ENCODE assay signal across 11 cellular contexts in the genomic region with DNA sequence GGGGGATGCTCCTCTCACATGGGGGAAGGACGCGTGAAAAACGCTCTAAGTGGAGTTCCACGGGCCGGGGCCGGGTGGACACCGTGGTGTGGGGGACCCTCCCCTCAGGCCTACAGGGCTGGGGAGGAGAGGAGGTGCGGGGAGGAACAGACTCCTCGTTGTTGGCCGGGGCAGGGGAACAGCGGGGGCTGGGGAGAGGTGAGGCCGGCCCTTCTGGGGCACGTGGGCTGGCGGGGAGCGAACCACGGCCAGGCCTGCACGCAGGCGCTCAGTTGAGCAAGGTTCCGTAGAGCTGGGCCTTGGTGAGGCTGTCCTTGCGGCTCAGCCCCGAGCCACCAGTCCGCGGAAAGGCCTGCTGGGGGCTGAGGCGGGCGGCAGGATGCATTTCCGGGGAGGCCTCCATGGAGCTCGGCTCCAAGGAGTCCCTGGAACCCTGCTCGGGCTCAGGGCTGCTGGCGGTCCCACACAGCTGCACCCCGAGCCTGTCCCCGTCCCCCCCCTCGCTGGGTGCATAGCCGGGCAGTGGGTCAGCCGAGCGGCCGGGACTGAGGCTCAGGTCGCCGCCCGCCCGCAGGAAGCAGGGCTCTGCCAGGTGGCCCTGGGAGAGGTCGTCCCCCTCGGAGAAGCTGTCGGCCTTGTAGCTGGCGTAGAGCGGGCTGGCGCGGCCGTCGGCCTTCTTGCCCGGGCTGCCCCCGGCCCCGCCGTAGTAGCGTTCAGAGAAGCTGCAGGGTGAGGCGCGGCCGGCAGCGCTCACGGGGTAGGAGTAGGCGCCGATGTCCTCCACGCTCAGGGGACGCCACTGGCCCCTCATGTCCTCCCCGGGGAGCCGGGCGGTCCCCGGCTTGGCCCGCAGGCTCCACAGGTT. TPM values are rescaled to one million over a fixed set of nuclear protein-coding genes. Genes with fewer than 3 reads are reported as not detected.
DNase-seq lines count a peak whose midpoint lies in the region; ATAC-seq and FAIRE-seq lines count a peak whose summit lies in the region.
"Had no signal": no experiment of that assay in that cellular context is flagged by ENCODE, and none has a peak within 500 bp of the region (broad histone marks: within the 10 kb centered on the region; RNA-seq: fewer than 3 reads in every experiment).

No MANE protein-coding gene starts in this region.

- no peak for FAIRE-seq in frontal cortex (lab: Jason Lieb, UNC)
- FAIRE-seq: TTC549 had no signal

- DNase-seq in activated CD8-positive, alpha-beta memory T cell treated with anti-CD3 and anti-CD28 coated beads, Interleukin-2, amount 50 U/mL, for 4 hours: peak; percentile 13
- DNase-seq in activated CD8-positive, alpha-beta memory T cell treated with anti-CD3 and anti-CD28 coated beads for 24 hours: no peak
- peak; percentile 80 to 83 for DNase-seq in frontal cortex (ENCODE audit: low spot score in 2 of 2)
- DNase-seq in mesenteric fat pad (ENCODE audit: low spot score): peak; percentile 88
- DNase-seq in MV-4-11 (lab: John Stamatoyannopoulos, UW): no peak
- no peak for DNase-seq in NCI-H524 (lab: John Stamatoyannopoulos, UW)
- DNase-seq: activated gamma-delta T cell treated with Interleukin-2 at 50 U/mL for 16 hours; stimulated activated CD4-positive, alpha-beta T cell treated with anti-CD3 and anti-CD28 coated beads, Interleukin-12 subunit alpha, Interleukin-12 subunit beta, amount 100 ng/mL, for 4 hours had no signal

- H3K27ac ChIP-seq in temporal lobe (ENCODE audit: low read depth, low read length): peak overlapping the region; percentile 65

- no peak for ATAC-seq in HG02623 (IDR thresholded peaks at IDR 0.05; ENCODE audit: unreplicated experiment)

RNA-seq across cellular contexts. Expression of gene BEGAIN, which starts 49.3 kb away (rescaled TPM):
- total RNA-seq in frontal cortex: 8.6 TPM
- 2.2 TPM for total RNA-seq in mesenteric fat pad
- total RNA-seq in temporal lobe: 13.8 TPM

Comparison
In these comparisons a context has a peak if more than half of its experiments do, and no peak if none do; other contexts are left out.
1. DNase-seq: peak in activated CD8-positive, alpha-beta memory T cell treated with anti-CD3 and anti-CD28 coated beads, Interleukin-2, amount 50 U/mL, for 4 hours (single experiment), frontal cortex (2 of 2) and mesenteric fat pad (single experiment); none in activated CD8-positive, alpha-beta memory T cell treated with anti-CD3 and anti-CD28 coated beads for 24 hours (single experiment), MV-4-11 (single experiment) and NCI-H524 (0 of 2).